Comparison of ENCODE assay signal across 31 cellular contexts in genomic region chr7:18939771-18940576, GRCh38.
DNase-seq lines count a peak whose midpoint lies in the region; ATAC-seq and TF ChIP-seq lines count a peak whose summit lies in the region.
"Had no signal": no experiment of that assay in that cellular context is flagged by ENCODE, and none has a peak within 500 bp of the region (broad histone marks: within the 10 kb centered on the region; RNA-seq: fewer than 3 reads in every experiment).

No MANE protein-coding gene starts in this region.

- H3K27ac ChIP-seq in liver (ENCODE audit: low read depth in 1 of 2, low read length in 2 of 2) (no peak overlapping the region), right lobe of liver (no peak overlapping the region)
- H3K27ac ChIP-seq: colonic mucosa, hepatocyte, KMS-11, right atrium auricular region, SJCRH30, testis had no signal

- TF ChIP-seq CTCF in liver (IDR thresholded peaks at IDR 0.05; ENCODE audit: low read depth, low read length, missing input control) (no peak), right lobe of liver (IDR thresholded peaks at IDR 0.05) (no peak), chondrocyte (IDR thresholded peaks at IDR 0.05) (no peak), fibroblast of the aortic adventitia (IDR thresholded peaks at IDR 0.05; ENCODE audit: insufficient read depth, low read length) (no peak)

- no peaks in the 10 kb centered on the region for H3K36me3 ChIP-seq in liver (ENCODE audit: control insufficient read depth in 4 of 4, insufficient read depth in 3 of 4, low read depth in 1 of 4, low read length in 3 of 4)
- H3K36me3 ChIP-seq in right lobe of liver = no peaks in the 10 kb centered on the region
- H3K36me3 ChIP-seq: colonic mucosa, right atrium auricular region, SJCRH30 had no signal

- no peak for DNase-seq in right lobe of liver
- DNase-seq in chondrocyte (ENCODE audit: low spot score) = no peak
- peak; percentile 58 for DNase-seq in fibroblast of the aortic adventitia (ENCODE audit: low read depth)
- DNase-seq in T-helper 9 cell = no peak
- no peak for DNase-seq in HuH-7.5 (ENCODE audit: low spot score)
- DNase-seq: activated B cell treated with CpG ODN at 0.5 μM for 24 hours; activated CD4-positive, alpha-beta T cell treated with anti-CD3 and anti-CD28 coated beads, Interleukin-2, amount 50 U/mL, for 1 hour; activated effector memory CD4-positive, alpha-beta T cell treated with anti-CD3 and anti-CD28 coated beads, Interleukin-2, amount 50 U/mL, for 16 hours; activated T-cell treated with anti-CD3 and anti-CD28 coated beads, Interleukin-2, amount 50 U/mL, for 24 hours; AML-193; anterior cingulate cortex; CD4-positive, CD25-positive, alpha-beta regulatory T cell; colonic mucosa; DND-41; effector memory CD8-positive, alpha-beta T cell; left cardiac atrium; NCI-H2081; NCI-H345; SJCRH30; stimulated activated CD4-positive, alpha-beta T cell treated with anti-CD3 and anti-CD28 coated beads, Interleukin-1b, Interleukin-23, amount 100 ng/mL, for 48 hours; stimulated activated naive CD8-positive, alpha-beta T cell treated with anti-CD3 and anti-CD28 coated beads, Interleukin-15, Interleukin-2, amounts not matched to agents 100 U/mL and 50 U/mL, for 24 hours; T-cell; testis had no signal

- no peaks in the 10 kb centered on the region for H3K27me3 Mint-ChIP-seq in chondrocyte (ENCODE audit: low read depth)
- H3K27me3 Mint-ChIP-seq: activated B cell treated with CpG ODN at 0.5 μM for 24 hours; activated naive CD8-positive, alpha-beta T cell; activated T-cell treated with anti-CD3 and anti-CD28 coated beads, Interleukin-2, amount 50 U/mL, for 24 hours; CD4-positive, CD25-positive, alpha-beta regulatory T cell; effector memory CD8-positive, alpha-beta T cell; T-cell had no signal

- H3K27me3 ChIP-seq in liver (ENCODE audit: control insufficient read depth in 4 of 4, insufficient read depth in 4 of 4, low read length in 3 of 4) (no peaks in the 10 kb centered on the region), right lobe of liver (no peaks in the 10 kb centered on the region)
- H3K27me3 ChIP-seq: colonic mucosa, hepatocyte, right atrium auricular region, SJCRH30, testis had no signal

- H3K4me3 Mint-ChIP-seq in chondrocyte (ENCODE audit: unreplicated experiment) = no peak overlapping the region
- H3K4me3 Mint-ChIP-seq: activated B cell treated with CpG ODN at 0.5 μM for 24 hours; activated naive CD8-positive, alpha-beta T cell; activated T-cell treated with anti-CD3 and anti-CD28 coated beads, Interleukin-2, amount 50 U/mL, for 24 hours; CD4-positive, CD25-positive, alpha-beta regulatory T cell; effector memory CD8-positive, alpha-beta T cell; neural crest cell; T-cell had no signal

- TF ChIP-seq RAD21 in liver (IDR thresholded peaks at IDR 0.05) = no peak

- no peak overlapping the region for H3K9ac ChIP-seq in liver (ENCODE audit: low read depth in 1 of 2, low read length in 2 of 2)
- H3K9ac ChIP-seq: KMS-11 had no signal

- no peaks in the 10 kb centered on the region for H3K9me3 Mint-ChIP-seq in chondrocyte (ENCODE audit: low read depth)
- H3K9me3 Mint-ChIP-seq: activated B cell treated with CpG ODN at 0.5 μM for 24 hours had no signal

- WGBS in liver = 53% methylated on average over 2 of the region's 2 CpGs
- 28% methylated on average over 2 of the region's 2 CpGs for WGBS in right lobe of liver (ENCODE audit: insufficient coverage, low coverage, low lambda C conversion rate, missing lambda C conversion rate)

- ATAC-seq in right lobe of liver (no peak), GM21526 (IDR thresholded peaks at IDR 0.05; ENCODE audit: low FRiP score, unreplicated experiment) (no peak), GM21737 (IDR thresholded peaks at IDR 0.05; ENCODE audit: unreplicated experiment) (no peak)
- ATAC-seq: effector memory CD8-positive, alpha-beta T cell; left cardiac atrium; stimulated activated naive CD8-positive, alpha-beta T cell treated with anti-CD3 and anti-CD28 coated beads, Interleukin-15, Interleukin-2, amounts not matched to agents 100 U/mL and 50 U/mL, for 24 hours; T-cell had no signal

- H3K9me3 ChIP-seq in liver (ENCODE audit: control insufficient read depth in 4 of 4, low read length in 3 of 4) = no peaks in the 10 kb centered on the region
- H3K9me3 ChIP-seq in right lobe of liver = peaks cover 0 to 2% (median 0%) of the 10 kb centered on the region in 4 donors
- H3K9me3 ChIP-seq: colonic mucosa, right atrium auricular region, SJCRH30, testis had no signal

- no peaks in the 10 kb centered on the region for H3K36me3 Mint-ChIP-seq in chondrocyte (ENCODE audit: low read depth)
- H3K36me3 Mint-ChIP-seq: activated naive CD8-positive, alpha-beta T cell; T-cell had no signal

- no peaks in the 10 kb centered on the region for H3K4me1 ChIP-seq in liver (ENCODE audit: control insufficient read depth in 4 of 4, insufficient read depth in 4 of 4, low read length in 3 of 4)
- H3K4me1 ChIP-seq in right lobe of liver = no peaks in the 10 kb centered on the region
- H3K4me1 ChIP-seq: colonic mucosa, right atrium auricular region, testis had no signal

- intact Hi-C loops in right lobe of liver (cut with DNase I) = no loop called here

- H3K27ac Mint-ChIP-seq in chondrocyte (ENCODE audit: unreplicated experiment) = peak overlapping the region; percentile 0
- H3K27ac Mint-ChIP-seq: activated B cell treated with CpG ODN at 0.5 μM for 24 hours; activated naive CD8-positive, alpha-beta T cell; activated T-cell treated with anti-CD3 and anti-CD28 coated beads, Interleukin-2, amount 50 U/mL, for 24 hours; CD4-positive, CD25-positive, alpha-beta regulatory T cell; effector memory CD8-positive, alpha-beta T cell; T-cell had no signal

- no peak for TF ChIP-seq POLR2A in right lobe of liver (IDR thresholded peaks at IDR 0.05)

- H3K4me1 Mint-ChIP-seq in chondrocyte (ENCODE audit: low read depth) = peaks cover 24% of the 10 kb centered on the region
- H3K4me1 Mint-ChIP-seq: activated B cell treated with CpG ODN at 0.5 μM for 24 hours; CD4-positive, CD25-positive, alpha-beta regulatory T cell; T-cell had no signal

- H3K4me3 ChIP-seq in liver (ENCODE audit: low read depth in 1 of 3, low read length in 3 of 3) (no peak overlapping the region), right lobe of liver (no peak overlapping the region), fibroblast of the aortic adventitia (ENCODE audit: low read depth, low read length) (no peak overlapping the region)
- H3K4me3 ChIP-seq: colonic mucosa, hepatocyte, right atrium auricular region, SJCRH30, testis had no signal

TF ChIP-seq in liver, 16 proteins besides CTCF, POLR2A, EP300 and RAD21:
- no peak for TF ChIP-seq HNF4G (IDR thresholded peaks at IDR 0.05)
- TF ChIP-seq NR2F2 (IDR thresholded peaks at IDR 0.05) = peak; percentile 36
